Comparison of ENCODE assay signal across 8 cellular contexts in genomic region chr10:23094786-23095403, GRCh38. TPM values are rescaled to one million over a fixed set of nuclear protein-coding genes. Genes with fewer than 3 reads are reported as not detected.
DNase-seq lines count a peak whose midpoint lies in the region; ATAC-seq and TF ChIP-seq lines count a peak whose summit lies in the region.

No MANE protein-coding gene starts in this region.

- POLR2A ChIA-PET in HEK293T (lab: Yijun Ruan, JAX) (no interaction called here), GM10248 (lab: Yijun Ruan, JAX) (no interaction called here)

- no peaks in the 10 kb centered on the region for H3K9me3 ChIP-seq in lower lobe of right lung
- H3K9me3 ChIP-seq in transverse colon: no peaks in the 10 kb centered on the region

- ATAC-seq in lower lobe of right lung (no peak), GM18511 (IDR thresholded peaks at IDR 0.05; ENCODE audit: unreplicated experiment) (no peak)

- peaks cover 9% of the 10 kb centered on the region for H3K36me3 Mint-ChIP-seq in activated naive CD4-positive, alpha-beta T cell treated with anti-CD3 and anti-CD28 coated beads, Interleukin-2, amount 10 ng/mL, durations not matched to agents 7 days and 5 days

- DNase-seq in activated naive CD4-positive, alpha-beta T cell treated with anti-CD3 and anti-CD28 coated beads, Interleukin-2, amount 10 ng/mL, durations not matched to agents 7 days and 5 days: no peak
- DNase-seq in activated naive CD4-positive, alpha-beta T cell treated with Interleukin-2 at 50 U/mL for 16 hours: no peak
- DNase-seq in astrocyte of the cerebellum (ENCODE audit: low read depth): no peak
- no peak for DNase-seq in lower lobe of right lung
- DNase-seq in transverse colon: no peak
- no peak for DNase-seq in HEK293T (ENCODE audit: extremely low spot score)
- DNase-seq in GM10248 (ENCODE audit: extremely low spot score): no peak

- 17 to 23% methylated on average over 7 to 8 of the region's 8 CpGs for WGBS in transverse colon (ENCODE audit: low coverage in 1 of 2), 2 donors

- CTCF ChIA-PET in activated naive CD4-positive, alpha-beta T cell treated with anti-CD3 and anti-CD28 coated beads, Interleukin-2, amount 10 ng/mL, durations not matched to agents 7 days and 5 days (lab: Charles Lee): no interaction called here
- CTCF ChIA-PET in HEK293T (lab: Yijun Ruan, JAX) (no interaction called here), GM10248 (lab: Yijun Ruan, JAX) (no interaction called here)

- intact Hi-C loops in lower lobe of right lung (cut with DNase I) (no loop called here), transverse colon (cut with DNase I; ENCODE audit: low total_unique reads) (loop anchor here (10.0 kb wide), 1 partner anchor 660 kb away; no protein-coding TSS in a partner anchor)

- no peaks in the 10 kb centered on the region for H3K9me3 Mint-ChIP-seq in activated naive CD4-positive, alpha-beta T cell treated with anti-CD3 and anti-CD28 coated beads, Interleukin-2, amount 10 ng/mL, durations not matched to agents 7 days and 5 days

- peak overlapping the region; percentile 13 for H3K4me3 ChIP-seq in astrocyte of the cerebellum (ENCODE audit: low read depth, low read length)
- peak overlapping the region; percentile 69 for H3K4me3 ChIP-seq in lower lobe of right lung
- H3K4me3 ChIP-seq in transverse colon: peak overlapping the region; percentile 8 to 92 (median 78)

- TF ChIP-seq EP300 in transverse colon (IDR thresholded peaks at IDR 0.05; ENCODE audit: low read depth): no peak

- H3K27me3 Mint-ChIP-seq in activated naive CD4-positive, alpha-beta T cell treated with anti-CD3 and anti-CD28 coated beads, Interleukin-2, amount 10 ng/mL, durations not matched to agents 7 days and 5 days: peaks cover 3% of the 10 kb centered on the region

- no peak for TF ChIP-seq POLR2A in transverse colon (IDR thresholded peaks at IDR 0.05)

- TF ChIP-seq CTCF in astrocyte of the cerebellum (IDR thresholded peaks at IDR 0.05; ENCODE audit: low read depth, low read length, missing control alignments) (no peak), lower lobe of right lung (IDR thresholded peaks at IDR 0.05) (no peak), transverse colon (IDR thresholded peaks at IDR 0.05) (no peak), GM10248 (IDR thresholded peaks at IDR 0.05; ENCODE audit: control extremely low read depth, extremely low read depth, low read depth, missing control alignments) (no peak)

- in situ Hi-C loops in astrocyte of the cerebellum (cut with HindIII; ENCODE audit: low sequenced_read_pairs): no loop called here
- in situ Hi-C loops in transverse colon (cut with MboI; ENCODE audit: low pct_ligation_motif_present in 1 of 4, low pct_unique_long_range_greater_than_20kb in 1 of 4, low sequenced_read_pairs in 3 of 4): no loop called here

- H3K27ac ChIP-seq in lower lobe of right lung (no peak overlapping the region), transverse colon (peak overlapping the region; percentile 95 to 97 (median 96))

- peak overlapping the region; percentile 89 for H3K4me3 Mint-ChIP-seq in activated naive CD4-positive, alpha-beta T cell treated with anti-CD3 and anti-CD28 coated beads, Interleukin-2, amount 10 ng/mL, durations not matched to agents 7 days and 5 days

- H3K4me1 ChIP-seq in lower lobe of right lung (peaks cover 14% of the 10 kb centered on the region), transverse colon (peaks cover 0 to 32% (median 12%) of the 10 kb centered on the region in 4 donors)

- no peaks in the 10 kb centered on the region for H3K27me3 ChIP-seq in lower lobe of right lung (ENCODE audit: low read depth)
- no peaks in the 10 kb centered on the region for H3K27me3 ChIP-seq in transverse colon

- H3K4me1 Mint-ChIP-seq in activated naive CD4-positive, alpha-beta T cell treated with anti-CD3 and anti-CD28 coated beads, Interleukin-2, amount 10 ng/mL, durations not matched to agents 7 days and 5 days: peaks cover 25% of the 10 kb centered on the region

- H3K27ac Mint-ChIP-seq in activated naive CD4-positive, alpha-beta T cell treated with anti-CD3 and anti-CD28 coated beads, Interleukin-2, amount 10 ng/mL, durations not matched to agents 7 days and 5 days: no peak overlapping the region

- H3K36me3 ChIP-seq in lower lobe of right lung: no peaks in the 10 kb centered on the region
- no peaks in the 10 kb centered on the region for H3K36me3 ChIP-seq in transverse colon

TF ChIP-seq in HEK293T, 16 proteins besides CTCF, POLR2A, EP300 and RAD21:
- TF ChIP-seq ARNT (IDR thresholded peaks at IDR 0.05): no peak
- no peak for TF ChIP-seq ELF4 (IDR thresholded peaks at IDR 0.05)
- no peak for TF ChIP-seq SP1 (IDR thresholded peaks at IDR 0.05)
- TF ChIP-seq SUZ12 (IDR thresholded peaks at IDR 0.05): no peak
- no peak for TF ChIP-seq HDGF (IDR thresholded peaks at IDR 0.05; ENCODE audit: borderline replicate concordance)
- no peak for TF ChIP-seq FOXA1 (IDR thresholded peaks at IDR 0.05)
- TF ChIP-seq FOXK2 (IDR thresholded peaks at IDR 0.05): no peak
- TF ChIP-seq NFRKB (IDR thresholded peaks at IDR 0.05): no peak
- no peak for TF ChIP-seq LEF1 (IDR thresholded peaks at IDR 0.05; ENCODE audit: borderline replicate concordance)
- TF ChIP-seq ZNF384 (IDR thresholded peaks at IDR 0.05): no peak
- TF ChIP-seq FOXM1 (IDR thresholded peaks at IDR 0.05; ENCODE audit: borderline replicate concordance): no peak
- TF ChIP-seq L3MBTL2 (conservative IDR thresholded peaks at IDR 0.05): no peak
- TF ChIP-seq TARDBP (IDR thresholded peaks at IDR 0.05): no peak
- no peak for TF ChIP-seq BHLHE40 (IDR thresholded peaks at IDR 0.05; ENCODE audit: borderline replicate concordance)
- no peak for TF ChIP-seq PKNOX1 (IDR thresholded peaks at IDR 0.05)
- TF ChIP-seq CTBP1 (IDR thresholded peaks at IDR 0.05; ENCODE audit: borderline replicate concordance): no peak

RNA-seq across cellular contexts. Expression of gene MSRB2, which starts 0.5 kb away (rescaled TPM):
- total RNA-seq in lower lobe of right lung (17.9 TPM), transverse colon (10 to 100 TPM in 3 of 4 donors, 1 to 10 TPM in 1; 7.5 to 29.1 (median 19.2) TPM)

Comparison
In these comparisons a context has a peak if more than half of its experiments do, and no peak if none do; other contexts are left out.
1. H3K4me3 ChIP-seq: peak in every context shown above with its lines; median percentile 78 in transverse colon; 69 in lower lobe of right lung; 13 in astrocyte of the cerebellum.